Comparison of ENCODE assay signal across 12 cellular contexts in the genomic region with DNA sequence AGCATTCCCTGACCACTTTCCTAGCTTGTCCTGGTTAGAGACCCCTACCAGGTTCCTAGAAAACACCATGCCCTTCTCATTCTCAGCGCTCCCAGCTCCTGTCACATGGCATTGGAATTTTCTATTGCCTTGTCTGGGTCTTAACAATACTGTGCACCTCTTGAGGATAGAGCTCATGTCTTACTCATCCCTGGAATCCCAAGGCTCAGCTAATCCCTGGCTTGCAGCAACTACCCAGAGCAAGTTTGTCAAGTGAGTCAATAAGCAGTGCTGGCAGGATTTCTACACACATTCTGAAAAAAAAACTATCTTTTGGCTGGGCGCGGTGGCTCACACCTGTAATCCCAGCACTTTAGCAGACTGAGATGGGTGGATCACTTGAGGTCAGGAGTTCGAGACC. TPM values are rescaled to one million over a fixed set of nuclear protein-coding genes. Genes with fewer than 3 reads are reported as not detected.
DNase-seq lines count a peak whose midpoint lies in the region; ATAC-seq and TF ChIP-seq lines count a peak whose summit lies in the region.
"Had no signal": no experiment of that assay in that cellular context is flagged by ENCODE, and none has a peak within 500 bp of the region (broad histone marks: within the 10 kb centered on the region; RNA-seq: fewer than 3 reads in every experiment).

No MANE protein-coding gene starts in this region.

- in situ Hi-C loops in astrocyte of the cerebellum (cut with HindIII; ENCODE audit: low sequenced_read_pairs), result no loop called here

- no peaks in the 10 kb centered on the region for H3K9me3 ChIP-seq in stomach
- H3K9me3 ChIP-seq: thoracic aorta had no signal

- H3K27me3 ChIP-seq in HL-60 (ENCODE audit: insufficient read depth, poor library complexity, severe bottlenecking), result no peaks in the 10 kb centered on the region
- H3K27me3 ChIP-seq in stomach, result no peaks in the 10 kb centered on the region

- 69 to 81% (median 73%) methylated on average over 4 of the region's 4 CpGs for WGBS in stomach, 5 donors

- TF ChIP-seq CTCF in HL-60 (IDR thresholded peaks at IDR 0.05; ENCODE audit: insufficient read depth, low read length) (no peak), astrocyte of the cerebellum (IDR thresholded peaks at IDR 0.05; ENCODE audit: low read depth, low read length, missing control alignments) (no peak), stomach (IDR thresholded peaks at IDR 0.05) (no peak)

- TF ChIP-seq POLR2A in stomach (IDR thresholded peaks at IDR 0.05), result no peak

- no peaks in the 10 kb centered on the region for H3K36me3 ChIP-seq in stomach
- H3K36me3 ChIP-seq: thoracic aorta had no signal

- peak; percentile 87 for DNase-seq in AG08396 (ENCODE audit: low spot score)
- DNase-seq in HL-60 (ENCODE audit: low read depth in 1 of 2, low spot score in 1 of 2), result no peak
- peak; percentile 89 for DNase-seq in astrocyte of the cerebellum (ENCODE audit: low read depth)
- DNase-seq in kidney tubule cell (ENCODE audit: low spot score), result peak; percentile 97
- no peak for DNase-seq in NCI-H2081 treated with DMSO at 0.1 percent for 48 hours (lab: John Stamatoyannopoulos, UW)
- no peak for DNase-seq in stomach
- DNase-seq: activated CD4-positive, alpha-beta T cell treated with anti-CD3 and anti-CD28 coated beads, Interleukin-2, amount 50 U/mL, for 48 hours; DMS79 treated with DMSO at 0.1 percent for 48 hours; small intestine had no signal

- H3K4me3 ChIP-seq in HL-60 (replicated peaks; ENCODE audit: insufficient read depth, low read length), result no peak overlapping the region
- H3K4me3 ChIP-seq in astrocyte of the cerebellum (ENCODE audit: low read depth, low read length), result no peak overlapping the region
- H3K4me3 ChIP-seq in stomach, result no peak overlapping the region
- H3K4me3 ChIP-seq: thoracic aorta had no signal

- TF ChIP-seq EP300 in stomach (IDR thresholded peaks at IDR 0.05), result no peak

- H3K4me1 ChIP-seq in stomach, result peaks cover 0 to 6% (median 5%) of the 10 kb centered on the region in 4 donors

- intact Hi-C loops in stomach (cut with DNase I; ENCODE audit: low total_unique reads), result no loop called here

- H3K27ac ChIP-seq in HL-60 (replicated peaks), result peak overlapping the region; percentile 0; the same call in 1 of the 2 replicates
- peak overlapping the region in 1 of 5 donors; percentile 5 for H3K27ac ChIP-seq in stomach
- H3K27ac ChIP-seq: thoracic aorta had no signal

- ATAC-seq in GM21786 (IDR thresholded peaks at IDR 0.05; ENCODE audit: unreplicated experiment) (no peak), GM21825 (IDR thresholded peaks at IDR 0.05; ENCODE audit: unreplicated experiment) (no peak)

RNA-seq across cellular contexts. Expression of gene PRDX3, which starts 11.7 kb away (rescaled TPM):
- 100 to 1,000 TPM in 2 of 5 donors, 10 to 100 TPM in 3; 11.9 to 163 (median 91.7) TPM for total RNA-seq in stomach
- 100 to 1,000 TPM in 2 of 3 donors, 10 to 100 TPM in 1; 88.9 to 146 (median 144) TPM for polyA plus RNA-seq in stomach

RNA-seq across cellular contexts. Expression of gene GRK5, which starts 17.0 kb away (rescaled TPM):
- total RNA-seq in stomach, result 10 to 100 TPM; 18.1 to 56.2 (median 31.9) TPM
- 10 to 100 TPM; 10.9 to 95.9 (median 61.0) TPM for polyA plus RNA-seq in stomach

RNA-seq across cellular contexts. Expression of gene SFXN4, which starts 24.8 kb away (rescaled TPM):
- 10 to 100 TPM in 4 of 5 donors, 1 to 10 TPM in 1; 2.7 to 72.7 (median 15.8) TPM for total RNA-seq in stomach
- 10 to 100 TPM; 32.4 to 50.6 (median 36.8) TPM for polyA plus RNA-seq in stomach

Comparison
In these comparisons a context has a peak if more than half of its experiments do, and no peak if none do; other contexts are left out.
1. DNase-seq: peak in AG08396 (single experiment), astrocyte of the cerebellum (single experiment) and kidney tubule cell (single experiment); none in HL-60 (0 of 2), NCI-H2081 treated with DMSO at 0.1 percent for 48 hours (single experiment) and stomach (single experiment).